36 cellular contexts compared by ENCODE assay signal in genomic region chr2:49811502-49811901, GRCh38.
"Had no signal": no experiment of that assay in that cellular context is flagged by ENCODE, and none has a peak within 500 bp of the region (broad histone marks: within the 10 kb centered on the region; RNA-seq: fewer than 3 reads in every experiment).

No MANE protein-coding gene starts in this region.

- DNase-seq: activated B cell treated with CpG ODN at 0.5 μM for 24 hours; activated CD4-positive, alpha-beta memory T cell treated with anti-CD3 and anti-CD28 coated beads for 36 hours; activated CD4-positive, alpha-beta T cell treated with anti-CD3 and anti-CD28 coated beads for 4 hours; activated CD4-positive, alpha-beta T cell treated with anti-CD3 and anti-CD28 coated beads, Interleukin-2, amount 10 ng/mL, durations not matched to agents 24 days and 14 days; activated CD4-positive, alpha-beta T cell treated with anti-CD3 and anti-CD28 coated beads, Interleukin-2, amount 50 U/mL, for 1 hour; activated CD4-positive, alpha-beta T cell treated with anti-CD3 and anti-CD28 coated beads, Interleukin-2, amount 50 U/mL, for 4 hours; activated CD4-positive, CD25-positive, alpha-beta regulatory T cell treated with anti-CD3 and anti-CD28 coated beads, Interleukin-2, amount 50 U/mL, for 72 hours; activated CD8-positive, alpha-beta memory T cell treated with anti-CD3 and anti-CD28 coated beads, Interleukin-2, amount 50 U/mL, for 4 hours; activated CD8-positive, alpha-beta T cell treated with anti-CD3 and anti-CD28 coated beads for 36 hours; activated effector memory CD4-positive, alpha-beta T cell treated with anti-CD3 and anti-CD28 coated beads, Interleukin-2, amount 50 U/mL, for 16 hours; activated gamma-delta T cell treated with Interleukin-2 at 50 U/mL for 16 hours; activated naive CD4-positive, alpha-beta T cell; activated naive CD4-positive, alpha-beta T cell treated with anti-CD3 and anti-CD28 coated beads for 36 hours; activated naive CD4-positive, alpha-beta T cell treated with anti-CD3 and anti-CD28 coated beads, Interleukin-2, amount 50 U/mL, for 16 hours; activated naive CD8-positive, alpha-beta T cell treated with anti-CD3 and anti-CD28 coated beads for 36 hours; activated T-cell treated with anti-CD3 and anti-CD28 coated beads for 4 hours; activated T-cell treated with anti-CD3 and anti-CD28 coated beads, Interleukin-2, amount 50 U/mL, for 1 hour; activated T-cell treated with anti-CD3 and anti-CD28 coated beads, Interleukin-2, amount 50 U/mL, for 4 hours; activated T-cell treated with anti-CD3 and anti-CD28 coated beads, Interleukin-2, amount 50 U/mL, for 72 hours; adrenal gland; amniotic stem cell; aorta; body of pancreas; brain microvascular endothelial cell; central memory CD4-positive, alpha-beta T cell; SW 1271; T-helper 1 cell; T-helper 2 cell; T-helper 9 cell had no signal

- H3K4me3 ChIP-seq: adrenal gland, body of pancreas, breast epithelium had no signal

- H3K27me3 ChIP-seq: adrenal gland, body of pancreas, brain microvascular endothelial cell, breast epithelium had no signal

- H3K4me1 ChIP-seq: adrenal gland, body of pancreas, breast epithelium had no signal

- H3K36me3 Mint-ChIP-seq: activated CD4-positive, alpha-beta memory T cell treated with anti-CD3 and anti-CD28 coated beads for 36 hours; activated naive CD4-positive, alpha-beta T cell treated with anti-CD3 and anti-CD28 coated beads, Interleukin-2, amount 50 U/mL, for 72 hours; activated naive CD8-positive, alpha-beta T cell treated with anti-CD3 and anti-CD28 coated beads for 36 hours had no signal

- H3K4me3 Mint-ChIP-seq: activated B cell treated with CpG ODN at 0.5 μM for 24 hours; activated CD4-positive, alpha-beta memory T cell treated with anti-CD3 and anti-CD28 coated beads for 36 hours; activated CD4-positive, alpha-beta T cell treated with anti-CD3 and anti-CD28 coated beads, Interleukin-2, amount 10 ng/mL, durations not matched to agents 24 days and 14 days; activated CD8-positive, alpha-beta T cell treated with anti-CD3 and anti-CD28 coated beads for 36 hours; activated naive CD4-positive, alpha-beta T cell treated with anti-CD3 and anti-CD28 coated beads for 36 hours; activated naive CD8-positive, alpha-beta T cell treated with anti-CD3 and anti-CD28 coated beads for 36 hours; activated T-cell treated with anti-CD3 and anti-CD28 coated beads, Interleukin-2, amount 50 U/mL, for 4 hours; activated T-cell treated with anti-CD3 and anti-CD28 coated beads, Interleukin-2, amount 50 U/mL, for 72 hours; activated T-helper 1 cell treated with anti-CD3 and anti-CD28 coated beads, Interleukin-12 subunit alpha, Interleukin-12 subunit beta, Interleukin-2, Interleukin-4 antibody, amounts not matched to agents 30 ng/mL and 10 ng/mL and 1 ng/mL, durations not matched to agents 14 hours and 24 hours and 36 hours; activated T-helper 17 cell treated with anti-CD3 and anti-CD28 coated beads, Interleukin-2, amount 50 U/mL, for 72 hours; T-helper 1 cell treated with Interleukin-12 subunit alpha and Interleukin-12 subunit beta and Interleukin-4 antibody, amounts not matched to agents 30 μg/mL and 1 μg/mL, for 36 hours; T-helper 2 cell treated with Interferon-gamma antibody and Interleukin-4, amounts not matched to agents 5 μg/mL and 100 μg/mL, for 36 hours had no signal

- ATAC-seq: activated CD8-positive, alpha-beta T cell treated with anti-CD3 and anti-CD28 coated beads for 36 hours; activated naive CD4-positive, alpha-beta T cell treated with anti-CD3 and anti-CD28 coated beads, Interleukin-2, amount 50 U/mL, for 72 hours; activated T-cell treated with anti-CD3 and anti-CD28 coated beads, Interleukin-2, amount 50 U/mL, for 4 hours; activated T-cell treated with anti-CD3 and anti-CD28 coated beads, Interleukin-2, amount 50 U/mL, for 72 hours; activated T-helper 17 cell treated with anti-CD3 and anti-CD28 coated beads, Interleukin-2, amount 50 U/mL, for 72 hours; body of pancreas had no signal

- H3K9me3 Mint-ChIP-seq: activated B cell treated with CpG ODN at 0.5 μM for 24 hours; activated CD4-positive, alpha-beta memory T cell treated with anti-CD3 and anti-CD28 coated beads for 36 hours; activated CD4-positive, alpha-beta T cell treated with anti-CD3 and anti-CD28 coated beads, Interleukin-2, amount 10 ng/mL, durations not matched to agents 24 days and 14 days; activated CD8-positive, alpha-beta T cell treated with anti-CD3 and anti-CD28 coated beads for 36 hours; activated naive CD4-positive, alpha-beta T cell treated with anti-CD3 and anti-CD28 coated beads for 36 hours; activated T-cell treated with anti-CD3 and anti-CD28 coated beads, Interleukin-2, amount 50 U/mL, for 72 hours; activated T-helper 1 cell treated with anti-CD3 and anti-CD28 coated beads, Interleukin-12 subunit alpha, Interleukin-12 subunit beta, Interleukin-2, Interleukin-4 antibody, amounts not matched to agents 30 ng/mL and 10 ng/mL and 1 ng/mL, durations not matched to agents 14 hours and 24 hours and 36 hours; activated T-helper 17 cell treated with anti-CD3 and anti-CD28 coated beads, Interleukin-2, amount 50 U/mL, for 72 hours; T-helper 1 cell treated with Interleukin-12 subunit alpha and Interleukin-12 subunit beta and Interleukin-4 antibody, amounts not matched to agents 30 μg/mL and 1 μg/mL, for 36 hours had no signal

- H3K27ac ChIP-seq: adrenal gland, body of pancreas, brain microvascular endothelial cell, breast epithelium, VCaP had no signal

- H3K9me3 ChIP-seq: adrenal gland, body of pancreas, breast epithelium had no signal

- H3K36me3 ChIP-seq: adrenal gland, brain microvascular endothelial cell, breast epithelium had no signal

- H3K27me3 Mint-ChIP-seq: activated B cell treated with CpG ODN at 0.5 μM for 24 hours; activated CD4-positive, alpha-beta memory T cell treated with anti-CD3 and anti-CD28 coated beads for 36 hours; activated CD4-positive, alpha-beta T cell treated with anti-CD3 and anti-CD28 coated beads, Interleukin-2, amount 10 ng/mL, durations not matched to agents 24 days and 14 days; activated CD8-positive, alpha-beta T cell treated with anti-CD3 and anti-CD28 coated beads for 36 hours; activated naive CD8-positive, alpha-beta T cell treated with anti-CD3 and anti-CD28 coated beads for 36 hours; activated T-helper 17 cell treated with anti-CD3 and anti-CD28 coated beads, Interleukin-2, amount 50 U/mL, for 72 hours had no signal

- H3K4me1 Mint-ChIP-seq: activated B cell treated with CpG ODN at 0.5 μM for 24 hours; activated CD4-positive, alpha-beta T cell treated with anti-CD3 and anti-CD28 coated beads, Interleukin-2, amount 10 ng/mL, durations not matched to agents 24 days and 14 days; activated naive CD8-positive, alpha-beta T cell treated with anti-CD3 and anti-CD28 coated beads for 36 hours; activated T-helper 17 cell treated with anti-CD3 and anti-CD28 coated beads, Interleukin-2, amount 50 U/mL, for 72 hours had no signal

- H3K27ac Mint-ChIP-seq: activated B cell treated with CpG ODN at 0.5 μM for 24 hours; activated CD4-positive, alpha-beta memory T cell treated with anti-CD3 and anti-CD28 coated beads for 36 hours; activated CD4-positive, alpha-beta T cell treated with anti-CD3 and anti-CD28 coated beads, Interleukin-2, amount 10 ng/mL, durations not matched to agents 24 days and 14 days; activated CD8-positive, alpha-beta T cell treated with anti-CD3 and anti-CD28 coated beads for 36 hours; activated naive CD4-positive, alpha-beta T cell treated with anti-CD3 and anti-CD28 coated beads for 36 hours; activated naive CD4-positive, alpha-beta T cell treated with anti-CD3 and anti-CD28 coated beads, Interleukin-2, amount 50 U/mL, for 72 hours; activated naive CD8-positive, alpha-beta T cell treated with anti-CD3 and anti-CD28 coated beads for 36 hours; activated T-cell treated with anti-CD3 and anti-CD28 coated beads, Interleukin-2, amount 50 U/mL, for 72 hours; activated T-helper 1 cell treated with anti-CD3 and anti-CD28 coated beads, Interleukin-12 subunit alpha, Interleukin-12 subunit beta, Interleukin-2, Interleukin-4 antibody, amounts not matched to agents 30 ng/mL and 10 ng/mL and 1 ng/mL, durations not matched to agents 14 hours and 24 hours and 36 hours; activated T-helper 17 cell treated with anti-CD3 and anti-CD28 coated beads, Interleukin-2, amount 50 U/mL, for 72 hours; T-helper 1 cell treated with Interleukin-12 subunit alpha and Interleukin-12 subunit beta and Interleukin-4 antibody, amounts not matched to agents 30 μg/mL and 1 μg/mL, for 36 hours; T-helper 2 cell treated with Interferon-gamma antibody and Interleukin-4, amounts not matched to agents 5 μg/mL and 100 μg/mL, for 36 hours had no signal
